Comparison of ENCODE assay signal across 1 cellular context in genomic region chr13:27449081-27449603, GRCh38.
TF ChIP-seq lines count a peak whose summit lies in the region.

No MANE protein-coding gene starts in this region.

TF ChIP-seq in GM23338, 12 proteins besides CTCF, POLR2A, EP300 and RAD21 (continued from another document):
- TF ChIP-seq ZNF462 (CRISPR knock-in tag; IDR thresholded peaks at IDR 0.05): no peak
- TF ChIP-seq ZNF114 (CRISPR knock-in tag; IDR thresholded peaks at IDR 0.05): no peak
- TF ChIP-seq ETS1 (IDR thresholded peaks at IDR 0.05): no peak
- no peak for TF ChIP-seq POLR2AphosphoS5 (IDR thresholded peaks at IDR 0.05; ENCODE audit: low read depth)
- TF ChIP-seq NANOG (IDR thresholded peaks at IDR 0.05; ENCODE audit: borderline replicate concordance): no peak
- no peak for TF ChIP-seq ZNF331 (CRISPR knock-in tag; IDR thresholded peaks at IDR 0.05; ENCODE audit: low read depth)
- no peak for TF ChIP-seq EZH2 (IDR thresholded peaks at IDR 0.05; ENCODE audit: low read depth, unreplicated experiment)
- no peak for TF ChIP-seq JUNB (IDR thresholded peaks at IDR 0.05; ENCODE audit: unreplicated experiment)
- TF ChIP-seq STAT1 (IDR thresholded peaks at IDR 0.05; ENCODE audit: unreplicated experiment): no peak
TF ChIP-seq in GM23338: peak in this region for 0.
